ENCODE assay signal across 8 cellular contexts in genomic region chr15:90233701-90234518, GRCh38. TPM values are rescaled to one million over a fixed set of nuclear protein-coding genes. Genes with fewer than 3 reads are reported as not detected.
DNase-seq lines count a peak whose midpoint lies in the region; ATAC-seq and TF ChIP-seq lines count a peak whose summit lies in the region.

CIB1 (minus strand) TSS chr15:90233941; CDS start chr15:90233885, 56 bp downstream.
GDPGP1 (plus strand) TSS chr15:90234209; CDS start chr15:90240909, 6,700 bp downstream.

- peak within 1 kb of the TSS; percentile 75 for H3K4me3 Mint-ChIP-seq in mesothelial cell of epicardium

- no peaks in the 10 kb centered on the region for H4K20me1 ChIP-seq in OCI-LY1 (ENCODE audit: insufficient read depth, low read length)

- H3K36me3 ChIP-seq in OCI-LY1 (ENCODE audit: insufficient read depth, low read length), result peaks cover 36% of the 10 kb centered on the region

- in situ Hi-C loops in endometrial microvascular endothelial cells (cut with HindIII; ENCODE audit: inconsistent ontology term, low pct_unique_long_range_greater_than_20kb, low sequenced_read_pairs), result no loop called here

- TF ChIP-seq CTCF in OCI-LY1 (IDR thresholded peaks at IDR 0.05; ENCODE audit: low read length) (no peak), mesothelial cell of epicardium (IDR thresholded peaks at IDR 0.05; ENCODE audit: unreplicated experiment) (peak; percentile 1)

- H3K9ac ChIP-seq in OCI-LY1 (ENCODE audit: low read length), result peak within 1 kb of the TSS; percentile 86

- no peaks in the 10 kb centered on the region for H3K9me2 ChIP-seq in OCI-LY1 (ENCODE audit: low read depth, low read length)

- H3K4me2 ChIP-seq in OCI-LY1 (ENCODE audit: low read length), result peak within 1 kb of the TSS; percentile 99

- H3K4me1 ChIP-seq in OCI-LY1 (ENCODE audit: insufficient read depth, low read length, severe bottlenecking), result peaks cover 39% of the 10 kb centered on the region

- H3K27me3 ChIP-seq in OCI-LY1 (ENCODE audit: insufficient read depth, low read length), result no peaks in the 10 kb centered on the region

- peak within 1 kb of the TSS; percentile 90 for H3K4me3 ChIP-seq in OCI-LY1 (ENCODE audit: low read depth, low read length, poor library complexity, severe bottlenecking)

- no peaks in the 10 kb centered on the region for H3K9me3 Mint-ChIP-seq in mesothelial cell of epicardium

- no peaks in the 10 kb centered on the region for H3K79me2 ChIP-seq in OCI-LY1 (ENCODE audit: insufficient read depth, low read length)

- H3K9me3 ChIP-seq in OCI-LY1 (ENCODE audit: low read length), result no peaks in the 10 kb centered on the region

- H3K27ac ChIP-seq in OCI-LY1 (ENCODE audit: low read depth, low read length, poor library complexity, severe bottlenecking), result peak within 1 kb of the TSS; percentile 71

- ATAC-seq in GM21526 (IDR thresholded peaks at IDR 0.05; ENCODE audit: low FRiP score, unreplicated experiment), result peak; percentile 69

- H3K36me3 Mint-ChIP-seq in mesothelial cell of epicardium, result peaks cover 17% of the 10 kb centered on the region

- no peak within 1 kb of the TSS for H2AFZ ChIP-seq in OCI-LY1 (ENCODE audit: low read length)

- H3F3A ChIP-seq in OCI-LY1 (ENCODE audit: insufficient read depth, low read length), result no peaks in the 10 kb centered on the region

- peak; percentile 95 for DNase-seq in DMS 273 (lab: John Stamatoyannopoulos, UW; ENCODE audit: unreplicated experiment)
- DNase-seq in HuH-7 (ENCODE audit: low spot score), result peak; percentile 99
- peak; percentile 97 for DNase-seq in activated CD8-positive, alpha-beta memory T cell treated with anti-CD3 and anti-CD28 coated beads, Interleukin-2, amount 50 U/mL, for 4 hours
- peak; percentile 85 to 94 for DNase-seq in mesothelial cell of epicardium (ENCODE audit: low spot score in 2 of 2, unreplicated experiment in 2 of 2)
- DNase-seq in stimulated activated CD8-positive, alpha-beta memory T cell treated with anti-CD3 and anti-CD28 coated beads, Interleukin-15, amount 100 ng/mL, for 4 hours (ENCODE audit: low read depth in 2 of 2), result peak; percentile 95 to 97

- H3K27me3 Mint-ChIP-seq in mesothelial cell of epicardium (ENCODE audit: low read depth), result no peaks in the 10 kb centered on the region

- H3K27ac Mint-ChIP-seq in mesothelial cell of epicardium, result peak within 1 kb of the TSS; percentile 88

- peaks cover 12% of the 10 kb centered on the region for H3K4me1 Mint-ChIP-seq in mesothelial cell of epicardium

RNA-seq across cellular contexts. Expression of gene CIB1, which starts in this region (rescaled TPM):
- total RNA-seq in endometrial microvascular endothelial cells (ENCODE audit: inconsistent ontology term) (33.5 TPM), mesothelial cell of epicardium (16.9 to 18.1 TPM (median 17.6 TPM) in 3 replicates)

RNA-seq across cellular contexts. Expression of gene GDPGP1, which starts in this region (rescaled TPM):
- total RNA-seq in endometrial microvascular endothelial cells (ENCODE audit: inconsistent ontology term), result 11.6 TPM
- total RNA-seq in mesothelial cell of epicardium, result 8.0 to 9.2 TPM (median 8.4 TPM) in 3 replicates

Comparison
In these comparisons a context has a peak if more than half of its experiments do, and no peak if none do; other contexts are left out.
1. Peak in every context shown above with its lines: DNase-seq, ATAC-seq, H3K4me3 ChIP-seq and H3K27ac ChIP-seq.